In genomic region chr3:62892951-62893350, GRCh38 we compare ENCODE assay signal across 29 cellular contexts. TPM values are rescaled to one million over a fixed set of nuclear protein-coding genes. Genes with fewer than 3 reads are reported as not detected.
"Had no signal": no experiment of that assay in that cellular context is flagged by ENCODE, and none has a peak within 500 bp of the region (broad histone marks: within the 10 kb centered on the region; RNA-seq: fewer than 3 reads in every experiment).

No MANE protein-coding gene starts in this region.

- H3K27me3 ChIP-seq: ascending aorta, breast epithelium, cardiac muscle cell, colonic mucosa had no signal

- H3K9me3 ChIP-seq: ascending aorta, breast epithelium, colonic mucosa had no signal

- H3K27ac ChIP-seq: ascending aorta, breast epithelium, cardiac muscle cell, colonic mucosa, epithelial cell of prostate had no signal

- H3K36me3 Mint-ChIP-seq: activated naive CD4-positive, alpha-beta T cell treated with anti-CD3 and anti-CD28 coated beads, Interleukin-2, amount 10 ng/mL, durations not matched to agents 7 days and 5 days; activated naive CD8-positive, alpha-beta T cell treated with anti-CD3 and anti-CD28 coated beads, Interleukin-2, amount 10 ng/mL, durations not matched to agents 7 days and 5 days; brain had no signal

- H3K27ac Mint-ChIP-seq: activated CD4-positive, alpha-beta memory T cell treated with anti-CD3 and anti-CD28 coated beads, Interleukin-2, amount 10 ng/mL, durations not matched to agents 7 days and 5 days; activated CD4-positive, alpha-beta T cell treated with anti-CD3 and anti-CD28 coated beads, Interleukin-2, amount 10 ng/mL, durations not matched to agents 7 days and 5 days; activated naive CD4-positive, alpha-beta T cell treated with anti-CD3 and anti-CD28 coated beads, Interleukin-2, amount 10 ng/mL, durations not matched to agents 7 days and 5 days; activated naive CD4-positive, alpha-beta T cell treated with anti-CD3 and anti-CD28 coated beads, Interleukin-2, amount 50 U/mL, for 72 hours; activated naive CD8-positive, alpha-beta T cell treated with anti-CD3 and anti-CD28 coated beads, Interleukin-2, amount 10 ng/mL, durations not matched to agents 7 days and 5 days; activated T-cell treated with anti-CD3 and anti-CD28 coated beads, Interleukin-2, amount 50 U/mL, for 24 hours; activated T-cell treated with anti-CD3 and anti-CD28 coated beads, Interleukin-2, amount 50 U/mL, for 72 hours; brain had no signal

- H3K4me1 Mint-ChIP-seq: activated CD4-positive, alpha-beta memory T cell treated with anti-CD3 and anti-CD28 coated beads, Interleukin-2, amount 10 ng/mL, durations not matched to agents 7 days and 5 days; activated CD4-positive, alpha-beta T cell treated with anti-CD3 and anti-CD28 coated beads, Interleukin-2, amount 10 ng/mL, durations not matched to agents 7 days and 5 days; activated naive CD4-positive, alpha-beta T cell treated with anti-CD3 and anti-CD28 coated beads, Interleukin-2, amount 10 ng/mL, durations not matched to agents 7 days and 5 days; activated naive CD8-positive, alpha-beta T cell treated with anti-CD3 and anti-CD28 coated beads, Interleukin-2, amount 10 ng/mL, durations not matched to agents 7 days and 5 days had no signal

- H3K27me3 Mint-ChIP-seq: activated CD4-positive, alpha-beta memory T cell treated with anti-CD3 and anti-CD28 coated beads, Interleukin-2, amount 10 ng/mL, durations not matched to agents 7 days and 5 days; activated CD4-positive, alpha-beta T cell treated with anti-CD3 and anti-CD28 coated beads, Interleukin-2, amount 10 ng/mL, durations not matched to agents 7 days and 5 days; activated naive CD4-positive, alpha-beta T cell treated with anti-CD3 and anti-CD28 coated beads, Interleukin-2, amount 10 ng/mL, durations not matched to agents 7 days and 5 days; activated naive CD8-positive, alpha-beta T cell treated with anti-CD3 and anti-CD28 coated beads, Interleukin-2, amount 10 ng/mL, durations not matched to agents 7 days and 5 days; activated T-cell treated with anti-CD3 and anti-CD28 coated beads, Interleukin-2, amount 50 U/mL, for 24 hours had no signal

- H3K36me3 ChIP-seq: ascending aorta, breast epithelium, cardiac muscle cell, colonic mucosa had no signal

- H3K9me3 Mint-ChIP-seq: activated CD4-positive, alpha-beta T cell treated with anti-CD3 and anti-CD28 coated beads, Interleukin-2, amount 10 ng/mL, durations not matched to agents 7 days and 5 days had no signal

- H3K4me1 ChIP-seq: ascending aorta, breast epithelium, colonic mucosa had no signal

- DNase-seq: activated CD4-positive, alpha-beta memory T cell treated with anti-CD3 and anti-CD28 coated beads, Interleukin-2, amount 10 ng/mL, durations not matched to agents 7 days and 5 days; activated CD4-positive, alpha-beta T cell treated with anti-CD3 and anti-CD28 coated beads for 1 hour; activated CD4-positive, alpha-beta T cell treated with anti-CD3 and anti-CD28 coated beads for 4 hours; activated CD4-positive, alpha-beta T cell treated with anti-CD3 and anti-CD28 coated beads, Interleukin-2, amount 10 ng/mL, durations not matched to agents 7 days and 5 days; activated CD4-positive, alpha-beta T cell treated with anti-CD3 and anti-CD28 coated beads, Interleukin-2, amount 50 U/mL, for 4 hours; activated CD8-positive, alpha-beta memory T cell treated with anti-CD3 and anti-CD28 coated beads, Interleukin-2, amount 50 U/mL, for 48 hours; activated gamma-delta T cell; activated naive CD4-positive, alpha-beta T cell; activated naive CD4-positive, alpha-beta T cell treated with anti-CD3 and anti-CD28 coated beads, Interleukin-2, amount 10 ng/mL, durations not matched to agents 7 days and 5 days; activated naive CD8-positive, alpha-beta T cell treated with anti-CD3 and anti-CD28 coated beads, Interleukin-2, amount 10 ng/mL, durations not matched to agents 7 days and 5 days; activated T-cell treated with anti-CD3 and anti-CD28 coated beads for 4 hours; activated T-cell treated with anti-CD3 and anti-CD28 coated beads, Interleukin-2, amount 50 U/mL, for 24 hours; activated T-cell treated with anti-CD3 and anti-CD28 coated beads, Interleukin-2, amount 50 U/mL, for 72 hours; central memory CD4-positive, alpha-beta T cell; cerebellar nuclear complex; colonic mucosa; effector CD8-positive, alpha-beta T cell; foreskin fibroblast; head of caudate nucleus; T-helper 2 cell had no signal

- ATAC-seq: activated naive CD4-positive, alpha-beta T cell treated with anti-CD3 and anti-CD28 coated beads, Interleukin-2, amount 50 U/mL, for 72 hours; activated T-cell treated with anti-CD3 and anti-CD28 coated beads, Interleukin-2, amount 50 U/mL, for 72 hours had no signal

- H3K4me3 ChIP-seq: ascending aorta, breast epithelium, cardiac muscle cell, colonic mucosa had no signal

- H3K4me3 Mint-ChIP-seq: activated CD4-positive, alpha-beta memory T cell treated with anti-CD3 and anti-CD28 coated beads, Interleukin-2, amount 10 ng/mL, durations not matched to agents 7 days and 5 days; activated CD4-positive, alpha-beta T cell treated with anti-CD3 and anti-CD28 coated beads, Interleukin-2, amount 10 ng/mL, durations not matched to agents 7 days and 5 days; activated naive CD4-positive, alpha-beta T cell treated with anti-CD3 and anti-CD28 coated beads, Interleukin-2, amount 10 ng/mL, durations not matched to agents 7 days and 5 days; activated naive CD8-positive, alpha-beta T cell treated with anti-CD3 and anti-CD28 coated beads, Interleukin-2, amount 10 ng/mL, durations not matched to agents 7 days and 5 days; activated T-cell treated with anti-CD3 and anti-CD28 coated beads, Interleukin-2, amount 50 U/mL, for 24 hours; activated T-cell treated with anti-CD3 and anti-CD28 coated beads, Interleukin-2, amount 50 U/mL, for 72 hours; brain had no signal

RNA-seq across cellular contexts. Expression of gene CADPS, which starts 17.7 kb away (rescaled TPM):
- total RNA-seq: activated CD4-positive, alpha-beta memory T cell treated with anti-CD3 and anti-CD28 coated beads, Interleukin-2, amount 10 ng/mL, durations not matched to agents 7 days and 5 days; activated CD4-positive, alpha-beta T cell treated with anti-CD3 and anti-CD28 coated beads, Interleukin-2, amount 10 ng/mL, durations not matched to agents 7 days and 5 days; activated naive CD4-positive, alpha-beta T cell treated with anti-CD3 and anti-CD28 coated beads, Interleukin-2, amount 50 U/mL, for 72 hours; activated naive CD8-positive, alpha-beta T cell treated with anti-CD3 and anti-CD28 coated beads, Interleukin-2, amount 10 ng/mL, durations not matched to agents 7 days and 5 days; activated T-cell treated with anti-CD3 and anti-CD28 coated beads, Interleukin-2, amount 50 U/mL, for 72 hours; ascending aorta; dermis microvascular lymphatic vessel endothelial cell; endothelial cell of umbilical vein; T-helper 1 cell treated with Interleukin-12 subunit alpha and Interleukin-12 subunit beta and Interleukin-4 antibody, amounts not matched to agents 30 ng/mL and 1 ng/mL, for 36 hours had no signal
- polyA plus RNA-seq: endothelial cell of umbilical vein had no signal
